Comparison of ENCODE assay signal across 20 cellular contexts in genomic region chr15:68414591-68414990, GRCh38. TPM values are rescaled to one million over a fixed set of nuclear protein-coding genes. Genes with fewer than 3 reads are reported as not detected.
A peak's percentile ranks its signal among the peaks of the same experiment; 100 is the strongest.
DNase-seq lines count a peak whose midpoint lies in the region; ATAC-seq and TF ChIP-seq lines count a peak whose summit lies in the region.
"Had no signal": no experiment of that assay in that cellular context is flagged by ENCODE, and none has a peak within 500 bp of the region (broad histone marks: within the 10 kb centered on the region; RNA-seq: fewer than 3 reads in every experiment).

No MANE protein-coding gene starts in this region.

- no peak overlapping the region for H2BK5ac ChIP-seq in neuronal stem cell (ENCODE audit: low read length)

- no peak overlapping the region for H2BK15ac ChIP-seq in neuronal stem cell (ENCODE audit: low read length)

- peak; percentile 24 for DNase-seq in activated CD8-positive, alpha-beta memory T cell treated with anti-CD3 and anti-CD28 coated beads for 24 hours
- no peak for DNase-seq in activated CD8-positive, alpha-beta memory T cell treated with anti-CD3 and anti-CD28 coated beads, Interleukin-2, amount 50 U/mL, for 4 hours
- peak; percentile 83 for DNase-seq in esophagus muscularis mucosa (ENCODE audit: extremely low spot score)
- DNase-seq in neuronal stem cell (ENCODE audit: low spot score), result no peak
- no peak for DNase-seq in AG20443 (ENCODE audit: low spot score)
- DNase-seq in HK-2 (ENCODE audit: unreplicated experiment), result no peak
- DNase-seq in substantia nigra (lab: John Stamatoyannopoulos, UW), result no peak
- DNase-seq: CD8-positive, alpha-beta memory T cell; DMS79 treated with DMSO at 0.1 percent for 48 hours; NCI-H187 treated with DMSO at 0.1 percent for 48 hours; NCI-H2171; NCI-H446; NCI-H69; RPMI8226; SJCRH30 had no signal

- no peak overlapping the region for H2BK12ac ChIP-seq in neuronal stem cell (ENCODE audit: low read length)

- peak overlapping the region; percentile 36 for H2AK5ac ChIP-seq in neuronal stem cell (ENCODE audit: low read depth, low read length)

- no peaks in the 10 kb centered on the region for H3K27me3 ChIP-seq in esophagus muscularis mucosa
- H3K27me3 ChIP-seq in neuronal stem cell (ENCODE audit: control insufficient read depth in 3 of 3, insufficient read depth in 3 of 3, low read depth in 1 of 3, low read length in 3 of 3), result peaks cover 0 to 28% (median 4%) of the 10 kb centered on the region in 3 experiments

- no peak overlapping the region for H2AFZ ChIP-seq in neuronal stem cell (ENCODE audit: low read length)

- peak overlapping the region; percentile 7 for H2BK120ac ChIP-seq in neuronal stem cell (ENCODE audit: low read depth, low read length)

- H3K18ac ChIP-seq in neuronal stem cell (ENCODE audit: low read length), result no peak overlapping the region

- H4K91ac ChIP-seq in neuronal stem cell (ENCODE audit: low read depth, low read length, poor library complexity), result no peak overlapping the region

- no peak for ATAC-seq in HG02884 (IDR thresholded peaks at IDR 0.05; ENCODE audit: unreplicated experiment)

- H3K23ac ChIP-seq in neuronal stem cell (ENCODE audit: low read depth, low read length, poor library complexity), result no peak overlapping the region

- H4K8ac ChIP-seq in neuronal stem cell (ENCODE audit: low read depth, low read length), result no peak overlapping the region

- 96% methylated on average over 7 of the region's 8 CpGs for WGBS in esophagus muscularis mucosa
- WGBS in neuronal stem cell (ENCODE audit: extremely low coverage in 2 of 2, insufficient read length in 2 of 2, insufficient replicate concordance in 1 of 2), 2 donors, result no CpG with 5 or more reads among the region's 8 CpGs

- H3K4me3 ChIP-seq in esophagus muscularis mucosa, result no peak overlapping the region
- H3K4me3 ChIP-seq in neuronal stem cell (ENCODE audit: low read length in 2 of 2), result no peak overlapping the region
- H3K4me3 ChIP-seq: HAP-1, SJCRH30 had no signal

- no peaks in the 10 kb centered on the region for H3K9me3 ChIP-seq in esophagus muscularis mucosa
- no peaks in the 10 kb centered on the region for H3K9me3 ChIP-seq in neuronal stem cell (replicated peaks in 1 of 2; ENCODE audit: control insufficient read depth in 2 of 2, insufficient read depth in 1 of 2, low read depth in 1 of 2, low read length in 2 of 2)
- H3K9me3 ChIP-seq: HAP-1, SJCRH30 had no signal

- H3K36me3 ChIP-seq in esophagus muscularis mucosa (no peaks in the 10 kb centered on the region), neuronal stem cell (replicated peaks in 1 of 2; ENCODE audit: control insufficient read depth in 2 of 2, insufficient read depth in 2 of 2, low read length in 2 of 2) (no peaks in the 10 kb centered on the region)
- H3K36me3 ChIP-seq: HAP-1, SJCRH30 had no signal

- H3K79me1 ChIP-seq in neuronal stem cell (ENCODE audit: low read depth, low read length), result no peaks in the 10 kb centered on the region

- H3K14ac ChIP-seq in neuronal stem cell (ENCODE audit: low read length), result no peak overlapping the region

- H3K9ac ChIP-seq in neuronal stem cell (ENCODE audit: low read depth, low read length, poor library complexity), result no peak overlapping the region

- TF ChIP-seq POLR2A in esophagus muscularis mucosa (IDR thresholded peaks at IDR 0.05; ENCODE audit: low read depth), result no peak

- TF ChIP-seq EP300 in esophagus muscularis mucosa (IDR thresholded peaks at IDR 0.05), result no peak

- no peak for TF ChIP-seq CTCF in esophagus muscularis mucosa (IDR thresholded peaks at IDR 0.05)

- intact Hi-C loops in esophagus muscularis mucosa (cut with DNase I), result no loop called here

- no peak overlapping the region for H3K4ac ChIP-seq in neuronal stem cell (ENCODE audit: low read length)

- no peak overlapping the region for H3K4me2 ChIP-seq in neuronal stem cell (ENCODE audit: insufficient read depth, low read length, poor library complexity, severe bottlenecking)

- H3K4me1 ChIP-seq in esophagus muscularis mucosa (peaks cover 3 to 29% (median 18%) of the 10 kb centered on the region in 4 donors), neuronal stem cell (ENCODE audit: control insufficient read depth in 2 of 2, insufficient read depth in 1 of 2, low read depth in 1 of 2, low read length in 2 of 2) (peaks cover 0 to 10% of the 10 kb centered on the region in 2 donors)
- H3K4me1 ChIP-seq: HAP-1, SJCRH30 had no signal

- H3K27ac ChIP-seq in esophagus muscularis mucosa (replicated peaks in 1 of 4), result peak overlapping the region; percentile 6 to 57 (median 37)
- no peak overlapping the region for H3K27ac ChIP-seq in neuronal stem cell (replicated peaks; ENCODE audit: low read length)
- H3K27ac ChIP-seq in substantia nigra (ENCODE audit: low read depth, low read length, poor library complexity, severe bottlenecking), result no peak overlapping the region
- H3K27ac ChIP-seq: 22Rv1, HL-60, SJCRH30 had no signal

RNA-seq across cellular contexts. Expression of gene ITGA11, which starts 17.4 kb away (rescaled TPM):
- 10 to 100 TPM in 2 of 4 donors, 1 to 10 TPM in 2; 3.3 to 15.8 (median 8.6) TPM for total RNA-seq in esophagus muscularis mucosa
- polyA plus RNA-seq in neuronal stem cell (2013, experiment 1 of 2), result 0.06 TPM
- polyA plus RNA-seq in neuronal stem cell (2013, experiment 2 of 2), result 0.10 TPM
- total RNA-seq: CD8-positive, alpha-beta memory T cell; SJCRH30 had no signal
- polyA plus RNA-seq: CD8-positive, alpha-beta memory T cell; IgD-negative memory B cell had no signal

Comparison
In these comparisons a context has a peak if more than half of its experiments do, and no peak if none do; other contexts are left out.
1. DNase-seq: peak in activated CD8-positive, alpha-beta memory T cell treated with anti-CD3 and anti-CD28 coated beads for 24 hours (single experiment) and esophagus muscularis mucosa (single experiment); none in activated CD8-positive, alpha-beta memory T cell treated with anti-CD3 and anti-CD28 coated beads, Interleukin-2, amount 50 U/mL, for 4 hours (single experiment), neuronal stem cell (single experiment), AG20443 (single experiment), HK-2 (single experiment) and substantia nigra (0 of 49).
2. H3K27ac ChIP-seq: peak in esophagus muscularis mucosa (4 of 4); none in neuronal stem cell (single experiment) and substantia nigra (single experiment).